22 cellular contexts compared by ENCODE assay signal in genomic region chr12:108368089-108368488, GRCh38. TPM values are rescaled to one million over a fixed set of nuclear protein-coding genes. Genes with fewer than 3 reads are reported as not detected.
DNase-seq lines count a peak whose midpoint lies in the region; ATAC-seq, FAIRE-seq and TF ChIP-seq lines count a peak whose summit lies in the region.
"Had no signal": no experiment of that assay in that cellular context is flagged by ENCODE, and none has a peak within 500 bp of the region (broad histone marks: within the 10 kb centered on the region; RNA-seq: fewer than 3 reads in every experiment).

No MANE protein-coding gene starts in this region.

- TF ChIP-seq CTCF in CD14-positive monocyte (IDR thresholded peaks at IDR 0.05) (no peak), NB4 (IDR thresholded peaks at IDR 0.05; ENCODE audit: low read depth, low read length) (no peak), osteoblast (IDR thresholded peaks at IDR 0.05; ENCODE audit: extremely low read depth, low read depth, low read length) (no peak), ascending aorta (IDR thresholded peaks at IDR 0.05) (no peak)

- H3K27ac ChIP-seq in ACC112 (ENCODE audit: low read depth, low read length) (0 out of 2 replicates have a peak overlapping the region, but pooled peaks have one; percentile 35), osteoblast (ENCODE audit: low read depth, low read length) (peak overlapping the region; percentile 49), ascending aorta (no peak overlapping the region)
- H3K27ac ChIP-seq: A549, C4-2B had no signal

- H3K4me3 ChIP-seq in ACC112 (ENCODE audit: low read depth, low read length) (no peak overlapping the region), NB4 (ENCODE audit: low read depth, low read length) (no peak overlapping the region), osteoblast (ENCODE audit: insufficient read depth, low read length) (no peak overlapping the region), ascending aorta (no peak overlapping the region)
- H3K4me3 ChIP-seq: A549, HAP-1 had no signal

- no peak for DNase-seq in CD14-positive monocyte (ENCODE audit: low spot score)
- peak; percentile 61 for DNase-seq in NB4 (ENCODE audit: low read depth)
- no peak for DNase-seq in osteoblast (ENCODE audit: insufficient read length, low spot score, missing footprints)
- no peak for DNase-seq in frontal cortex (ENCODE audit: low spot score in 2 of 2)
- no peak for DNase-seq in ascending aorta (ENCODE audit: low spot score in 2 of 2)
- DNase-seq: 8988T; Calu3; CD4-positive, alpha-beta memory T cell; COR-L47; DMS53; DMS79 treated with DMSO at 0.1 percent for 48 hours; GF-D8; GOT3; HFFc6 had no signal

- no peak for TF ChIP-seq POLR2A in NB4 (IDR thresholded peaks at IDR 0.05; ENCODE audit: extremely low read depth, insufficient read length)

- peak overlapping the region; percentile 83 to 96 (median 90) for H3K27ac Mint-ChIP-seq in CD14-positive monocyte
- H3K27ac Mint-ChIP-seq: CD4-positive, alpha-beta memory T cell; HFFc6 had no signal

- H3K79me2 ChIP-seq in ACC112 (ENCODE audit: control insufficient read depth, insufficient read depth, low read length, unreplicated experiment) (no peaks in the 10 kb centered on the region), osteoblast (ENCODE audit: insufficient read depth, low read length) (no peaks in the 10 kb centered on the region)

- peaks cover 0 to 5% (median 2%) of the 10 kb centered on the region in 7 donors for H3K9me3 Mint-ChIP-seq in CD14-positive monocyte

- H4K20me1 ChIP-seq in osteoblast (ENCODE audit: insufficient read depth, low read length) = no peaks in the 10 kb centered on the region

- H3K4me1 ChIP-seq in ACC112 (ENCODE audit: control insufficient read depth, insufficient read depth, low read length, unreplicated experiment) (peaks cover 24% of the 10 kb centered on the region), osteoblast (ENCODE audit: insufficient read depth, low read length) (peaks cover 37% of the 10 kb centered on the region), ascending aorta (peaks cover 6 to 11% of the 10 kb centered on the region in 2 donors)
- H3K4me1 ChIP-seq: A549, HAP-1 had no signal

- no peaks in the 10 kb centered on the region for H3K9me3 ChIP-seq in osteoblast (ENCODE audit: low read depth, low read length)
- H3K9me3 ChIP-seq in ascending aorta = no peaks in the 10 kb centered on the region
- H3K9me3 ChIP-seq: A549, HAP-1 had no signal

- intact Hi-C loops in CD14-positive monocyte (cut with micrococcal nuclease) = loop anchor here in 1 of 2 donors (5.0 kb wide), 1 partner anchor 56 kb away; no protein-coding TSS in a partner anchor
- intact Hi-C loops in ascending aorta (cut with DNase I) = no loop called here

- no peaks in the 10 kb centered on the region for H3K36me3 ChIP-seq in ACC112 (ENCODE audit: insufficient read depth, low read length)
- H3K36me3 ChIP-seq in osteoblast (ENCODE audit: insufficient read depth, low read length) = no peaks in the 10 kb centered on the region
- no peaks in the 10 kb centered on the region for H3K36me3 ChIP-seq in ascending aorta
- H3K36me3 ChIP-seq: HAP-1 had no signal

- FAIRE-seq in frontal cortex (lab: Jason Lieb, UNC) = no peak
- FAIRE-seq: A549, GM12892, H54 had no signal

- no peak overlapping the region for H3K4me2 ChIP-seq in osteoblast (ENCODE audit: insufficient read depth, low read length)
- H3K4me2 ChIP-seq: A549 had no signal

- ATAC-seq in HG02884 (IDR thresholded peaks at IDR 0.05; ENCODE audit: unreplicated experiment) = no peak
- ATAC-seq: A549 had no signal

- no peaks in the 10 kb centered on the region for H3K27me3 ChIP-seq in ACC112 (ENCODE audit: insufficient read depth, low read length)
- no peaks in the 10 kb centered on the region for H3K27me3 ChIP-seq in osteoblast (ENCODE audit: insufficient read depth, low read length)
- H3K27me3 ChIP-seq in ascending aorta = no peaks in the 10 kb centered on the region

- H3K27me3 Mint-ChIP-seq in CD14-positive monocyte (ENCODE audit: low read depth in 3 of 3) = peaks cover 0 to 6% (median 1%) of the 10 kb centered on the region in 3 donors

- H3K4me3 Mint-ChIP-seq in CD14-positive monocyte = peak overlapping the region in 1 of 2 donors; percentile 59
- H3K4me3 Mint-ChIP-seq: CD4-positive, alpha-beta memory T cell; HFFc6 had no signal

- peaks cover 2 to 4% of the 10 kb centered on the region in 2 donors for H3K36me3 Mint-ChIP-seq in CD14-positive monocyte
- H3K36me3 Mint-ChIP-seq: CD4-positive, alpha-beta memory T cell had no signal

- H3K4me1 Mint-ChIP-seq in CD14-positive monocyte = peaks cover 80% of the 10 kb centered on the region

- H2AFZ ChIP-seq in ACC112 (ENCODE audit: low read length, unreplicated experiment) = no peak overlapping the region
- no peak overlapping the region for H2AFZ ChIP-seq in osteoblast (ENCODE audit: low read length)

RNA-seq across cellular contexts. Expression of gene CMKLR1, which starts 29.0 kb away (rescaled TPM):
- 1 to 10 TPM; 7.5 to 7.9 TPM for polyA plus RNA-seq in CD14-positive monocyte
- 6.8 and 9.8 TPM in 2 replicates for total RNA-seq in osteoblast
- 1.2 TPM for total RNA-seq in frontal cortex
- 45.3 TPM for total RNA-seq in ascending aorta
- total RNA-seq: Calu3, G401, HFFc6 had no signal
- polyA plus RNA-seq: A549 had no signal

Comparison
In these comparisons a context has a peak if more than half of its experiments do, and no peak if none do; other contexts are left out.
1. H3K27ac ChIP-seq: peak in ACC112 (single experiment) and osteoblast (single experiment); none in ascending aorta (0 of 2).